In the genomic region with DNA sequence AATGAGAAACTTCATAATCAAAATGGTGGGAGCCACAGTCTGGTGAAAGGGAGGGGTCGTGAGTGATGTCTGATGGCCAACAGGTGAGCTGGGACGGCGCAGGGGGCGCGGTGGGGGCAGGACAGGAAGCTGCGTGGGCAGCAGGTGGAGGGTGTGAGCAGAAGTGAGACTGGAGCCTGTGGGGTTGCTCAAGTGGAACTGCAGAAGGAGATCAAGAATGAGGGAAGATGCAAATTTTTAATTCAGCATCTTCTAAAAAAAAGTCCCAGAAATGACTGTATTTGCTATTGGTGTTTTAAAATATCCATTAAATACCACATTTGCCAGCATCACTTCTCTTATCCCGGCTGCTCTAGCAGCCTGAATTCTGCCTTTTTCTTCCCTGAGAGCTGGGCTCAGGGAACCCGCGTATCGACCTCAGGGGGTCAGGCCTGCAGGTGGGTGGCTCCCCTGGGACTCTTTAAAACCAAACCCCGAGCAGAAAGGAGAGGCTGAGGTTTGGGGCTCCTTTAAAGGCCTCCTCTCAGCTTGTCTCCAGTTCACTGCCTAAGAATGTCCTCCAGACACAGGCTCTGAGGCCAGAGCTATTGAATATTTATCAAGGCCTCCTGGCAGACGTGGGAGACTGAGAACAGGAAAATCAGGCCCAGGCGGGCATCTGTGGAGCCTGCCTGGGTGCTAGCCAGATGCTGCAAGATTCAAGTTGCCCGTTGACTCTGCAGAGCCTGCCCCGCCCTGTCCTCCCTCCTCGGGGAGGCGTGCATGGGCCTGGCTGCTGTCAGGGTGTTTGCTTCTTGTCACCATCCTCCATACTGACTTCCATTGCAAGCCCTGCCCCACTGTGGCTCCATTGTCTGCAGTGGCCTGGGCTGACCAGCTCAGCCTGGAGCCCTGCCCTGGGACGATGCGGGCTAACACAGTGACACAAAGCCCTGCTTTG, we compare ENCODE assay signal across 8 cellular contexts. TPM values are rescaled to one million over a fixed set of nuclear protein-coding genes. Genes with fewer than 3 reads are reported as not detected.
A peak's percentile ranks its signal among the peaks of the same experiment; 100 is the strongest.
DNase-seq lines count a peak whose midpoint lies in the region; ATAC-seq and TF ChIP-seq lines count a peak whose summit lies in the region.

No MANE protein-coding gene starts in this region.

- H3K27me3 Mint-ChIP-seq in activated CD8-positive, alpha-beta T cell treated with anti-CD3 and anti-CD28 coated beads for 36 hours = no peaks in the 10 kb centered on the region
- H3K27me3 Mint-ChIP-seq in memory B cell = no peaks in the 10 kb centered on the region

- DNase-seq in DND-41 (peak; percentile 66), memory B cell (ENCODE audit: low spot score in 2 of 2) (peak; percentile 74 to 87), iPS-NIHi7 (ENCODE audit: extremely low spot score) (no peak), OCI-M1 (lab: John Stamatoyannopoulos, UW) (no peak), NCI-H146 (lab: John Stamatoyannopoulos, UW) (no peak)
- peak; percentile 65 for DNase-seq in activated CD8-positive, alpha-beta T cell treated with anti-CD3 and anti-CD28 coated beads for 36 hours

- H3K36me3 ChIP-seq in DND-41 (ENCODE audit: insufficient read depth, low read length) = no peaks in the 10 kb centered on the region

- no peak overlapping the region for H3K4me3 ChIP-seq in DND-41 (ENCODE audit: low read depth in 1 of 2, low read length in 2 of 2)

- H3K4me1 ChIP-seq in DND-41 (ENCODE audit: insufficient read depth, low read length) = peaks cover 28% of the 10 kb centered on the region

- intact Hi-C loops in activated CD8-positive, alpha-beta T cell treated with anti-CD3 and anti-CD28 coated beads for 36 hours (cut with micrococcal nuclease) = loop anchor here (1.0 to 5.0 kb wide), 2 partner anchors 54 to 95 kb away; partner anchors contain the start of gene SYPL1

- H4K20me1 ChIP-seq in DND-41 (ENCODE audit: insufficient read depth, low read length) = no peaks in the 10 kb centered on the region

- H3K4me1 Mint-ChIP-seq in activated CD8-positive, alpha-beta T cell treated with anti-CD3 and anti-CD28 coated beads for 36 hours (ENCODE audit: low read depth) = peaks cover 39% of the 10 kb centered on the region
- peaks cover 60% of the 10 kb centered on the region for H3K4me1 Mint-ChIP-seq in memory B cell

- H3K9me3 ChIP-seq in DND-41 (ENCODE audit: insufficient read depth, low read length, severe bottlenecking) = no peaks in the 10 kb centered on the region

- peaks cover 7% of the 10 kb centered on the region for H3K27me3 ChIP-seq in DND-41 (ENCODE audit: insufficient read depth, low read length, poor library complexity)

- H3K4me2 ChIP-seq in DND-41 (ENCODE audit: insufficient read depth, low read length) = no peak overlapping the region

- H3K9me3 Mint-ChIP-seq in activated CD8-positive, alpha-beta T cell treated with anti-CD3 and anti-CD28 coated beads for 36 hours = no peaks in the 10 kb centered on the region
- peaks cover 5% of the 10 kb centered on the region for H3K9me3 Mint-ChIP-seq in memory B cell

- POLR2A ChIA-PET in activated CD8-positive, alpha-beta T cell treated with anti-CD3 and anti-CD28 coated beads for 36 hours (lab: Charles Lee) = interaction anchor here (0.7 to 2.3 kb wide), 5 partner anchors 13 to 97 kb away, joined by 3 to 17 read pairs (median 7); partner anchors contain the start of gene SYPL1

- H3K27ac ChIP-seq in DND-41 (ENCODE audit: low read length) = peak overlapping the region; percentile 34; the same call in 1 of the 2 replicates

- no peak overlapping the region for H2AFZ ChIP-seq in DND-41 (ENCODE audit: low read depth, low read length)

- no peak overlapping the region for H3K4me3 Mint-ChIP-seq in activated CD8-positive, alpha-beta T cell treated with anti-CD3 and anti-CD28 coated beads for 36 hours
- H3K4me3 Mint-ChIP-seq in memory B cell = peak overlapping the region; percentile 21

- H3K9ac ChIP-seq in DND-41 (ENCODE audit: low read depth, low read length) = no peak overlapping the region

- CTCF ChIA-PET in activated CD8-positive, alpha-beta T cell treated with anti-CD3 and anti-CD28 coated beads for 36 hours (lab: Charles Lee) = interaction anchor here (0.7 to 6.1 kb wide), 22 partner anchors 9 to 321 kb away, joined by 3 to 195 read pairs (median 5); no protein-coding TSS in a partner anchor

- TF ChIP-seq CTCF in DND-41 (IDR thresholded peaks at IDR 0.05; ENCODE audit: borderline replicate concordance, extremely low read depth, low read length, poor library complexity, severe bottlenecking) = no peak
- no peak for TF ChIP-seq CTCF in activated CD8-positive, alpha-beta T cell treated with anti-CD3 and anti-CD28 coated beads for 36 hours (IDR thresholded peaks at IDR 0.05)

- no peak overlapping the region for H3K27ac Mint-ChIP-seq in activated CD8-positive, alpha-beta T cell treated with anti-CD3 and anti-CD28 coated beads for 36 hours
- H3K27ac Mint-ChIP-seq in memory B cell = peak overlapping the region; percentile 76

- ATAC-seq in DND-41 (ENCODE audit: insufficient read depth, low read depth) = peak; percentile 66
- peak; percentile 58 for ATAC-seq in GM19463 (IDR thresholded peaks at IDR 0.05; ENCODE audit: unreplicated experiment)
- ATAC-seq in HG03457 (IDR thresholded peaks at IDR 0.05; ENCODE audit: unreplicated experiment) = peak; percentile 57
- ATAC-seq in activated CD8-positive, alpha-beta T cell treated with anti-CD3 and anti-CD28 coated beads for 36 hours = peak; percentile 31
- ATAC-seq in memory B cell (ENCODE audit: low read depth) = peak; percentile 85

- no peaks in the 10 kb centered on the region for H3K79me2 ChIP-seq in DND-41 (ENCODE audit: insufficient read depth, low read length)

- no peaks in the 10 kb centered on the region for H3K36me3 Mint-ChIP-seq in activated CD8-positive, alpha-beta T cell treated with anti-CD3 and anti-CD28 coated beads for 36 hours (ENCODE audit: low read depth)
- H3K36me3 Mint-ChIP-seq in memory B cell = peaks cover 4% of the 10 kb centered on the region

RNA-seq across cellular contexts. Expression of gene SYPL1, which starts 53.9 kb away (rescaled TPM):
- total RNA-seq in activated CD8-positive, alpha-beta T cell treated with anti-CD3 and anti-CD28 coated beads for 36 hours = 10 to 100 TPM; 40.1 to 44.6 TPM

Comparison
In these comparisons a context has a peak if more than half of its experiments do, and no peak if none do; other contexts are left out.
1. ATAC-seq: peak in every context shown above with its lines; median percentile 85 in memory B cell; 66 in DND-41; 58 in GM19463; 57 in HG03457; 31 in activated CD8-positive, alpha-beta T cell treated with anti-CD3 and anti-CD28 coated beads for 36 hours.
2. DNase-seq: peak in DND-41 (single experiment), activated CD8-positive, alpha-beta T cell treated with anti-CD3 and anti-CD28 coated beads for 36 hours (single experiment) and memory B cell (2 of 2); none in iPS-NIHi7 (single experiment), OCI-M1 (single experiment) and NCI-H146 (single experiment).